ENCODE assay signal across 9 cellular contexts in genomic region chr10:12588091-12588850, GRCh38.
A peak's percentile ranks its signal among the peaks of the same experiment; 100 is the strongest.
DNase-seq lines count a peak whose midpoint lies in the region; ATAC-seq and TF ChIP-seq lines count a peak whose summit lies in the region.
"Had no signal": no experiment of that assay in that cellular context is flagged by ENCODE, and none has a peak within 500 bp of the region (broad histone marks: within the 10 kb centered on the region; RNA-seq: fewer than 3 reads in every experiment).

No MANE protein-coding gene starts in this region.

- no peaks in the 10 kb centered on the region for H3K27me3 Mint-ChIP-seq in GM23338 (ENCODE audit: insufficient read depth, low read depth, poor library complexity)
- no peaks in the 10 kb centered on the region for H3K27me3 Mint-ChIP-seq in activated T-helper 1 cell treated with anti-CD3 and anti-CD28 coated beads, Interleukin-12 subunit alpha, Interleukin-12 subunit beta, Interleukin-2, Interleukin-4 antibody, amounts not matched to agents 30 ng/mL and 10 ng/mL and 1 ng/mL, durations not matched to agents 14 hours and 24 hours and 36 hours (ENCODE audit: insufficient read depth)
- H3K27me3 Mint-ChIP-seq in nephron (ENCODE audit: low read depth), result no peaks in the 10 kb centered on the region
- no peaks in the 10 kb centered on the region for H3K27me3 Mint-ChIP-seq in endodermal cell (ENCODE audit: insufficient read depth)

- H3K27me3 ChIP-seq in GM23338 (ENCODE audit: insufficient read depth) (no peaks in the 10 kb centered on the region), Karpas-422 (ENCODE audit: low read length) (no peaks in the 10 kb centered on the region), endodermal cell (ENCODE audit: control insufficient read depth, insufficient read depth, low read length, poor library complexity, severe bottlenecking) (no peaks in the 10 kb centered on the region)

- H3K9me2 ChIP-seq in GM23338 (ENCODE audit: insufficient read depth), result no peaks in the 10 kb centered on the region
- no peaks in the 10 kb centered on the region for H3K9me2 ChIP-seq in Karpas-422 (replicated peaks; ENCODE audit: insufficient read depth, low read length)

- no peak overlapping the region for H3K4me2 ChIP-seq in GM23338
- H3K4me2 ChIP-seq in Karpas-422 (ENCODE audit: low read depth, low read length, poor library complexity, severe bottlenecking), result no peak overlapping the region

- no peaks in the 10 kb centered on the region for H3F3A ChIP-seq in GM23338 (replicated peaks; ENCODE audit: low read depth)

- peaks cover 11% of the 10 kb centered on the region for H3K4me1 Mint-ChIP-seq in GM23338
- H3K4me1 Mint-ChIP-seq in activated T-helper 1 cell treated with anti-CD3 and anti-CD28 coated beads, Interleukin-12 subunit alpha, Interleukin-12 subunit beta, Interleukin-2, Interleukin-4 antibody, amounts not matched to agents 30 ng/mL and 10 ng/mL and 1 ng/mL, durations not matched to agents 14 hours and 24 hours and 36 hours (ENCODE audit: low read depth), result peaks cover 76% of the 10 kb centered on the region
- peaks cover 40% of the 10 kb centered on the region for H3K4me1 Mint-ChIP-seq in nephron
- H3K4me1 Mint-ChIP-seq in endodermal cell, result peaks cover 13% of the 10 kb centered on the region

- DNase-seq in NCI-H510A treated with DMSO at 0.1 percent for 48 hours (lab: John Stamatoyannopoulos, UW), result peak; percentile 63
- no peak for DNase-seq in NCI-H510A (lab: John Stamatoyannopoulos, UW)
- DNase-seq in GM23338 (ENCODE audit: low spot score), result no peak
- peak; percentile 32 for DNase-seq in activated T-helper 1 cell treated with anti-CD3 and anti-CD28 coated beads, Interleukin-12 subunit alpha, Interleukin-12 subunit beta, Interleukin-2, Interleukin-4 antibody, amounts not matched to agents 30 ng/mL and 10 ng/mL and 1 ng/mL, durations not matched to agents 14 hours and 24 hours and 36 hours (ENCODE audit: low spot score)
- DNase-seq in Karpas-422, result no peak
- no peak for DNase-seq in endodermal cell
- DNase-seq: midbrain had no signal

- H3K27ac Mint-ChIP-seq in GM23338 (no peak overlapping the region), nephron (peak overlapping the region; percentile 18 to 78 (median 64)), endodermal cell (no peak overlapping the region)
- peak overlapping the region; percentile 90 for H3K27ac Mint-ChIP-seq in activated T-helper 1 cell treated with anti-CD3 and anti-CD28 coated beads, Interleukin-12 subunit alpha, Interleukin-12 subunit beta, Interleukin-2, Interleukin-4 antibody, amounts not matched to agents 30 ng/mL and 10 ng/mL and 1 ng/mL, durations not matched to agents 14 hours and 24 hours and 36 hours

- no peaks in the 10 kb centered on the region for H3K9me3 ChIP-seq in Karpas-422 (ENCODE audit: low read length)
- no peaks in the 10 kb centered on the region for H3K9me3 ChIP-seq in endodermal cell (ENCODE audit: control insufficient read depth, low read length)

- H4K20me1 ChIP-seq in GM23338 (replicated peaks; ENCODE audit: insufficient read depth), result no peaks in the 10 kb centered on the region
- H4K20me1 ChIP-seq in Karpas-422 (ENCODE audit: insufficient read depth, low read depth, low read length), result no peaks in the 10 kb centered on the region

- H3K9ac ChIP-seq in Karpas-422 (ENCODE audit: low read length) (no peak overlapping the region), endodermal cell (ENCODE audit: extremely low read depth, low read length, poor library complexity, severe bottlenecking) (no peak overlapping the region)

- H3K4me3 Mint-ChIP-seq in GM23338 (no peak overlapping the region), nephron (peak overlapping the region in 1 of 3 experiments; percentile 35), endodermal cell (no peak overlapping the region)
- peak overlapping the region; percentile 75 for H3K4me3 Mint-ChIP-seq in activated T-helper 1 cell treated with anti-CD3 and anti-CD28 coated beads, Interleukin-12 subunit alpha, Interleukin-12 subunit beta, Interleukin-2, Interleukin-4 antibody, amounts not matched to agents 30 ng/mL and 10 ng/mL and 1 ng/mL, durations not matched to agents 14 hours and 24 hours and 36 hours

- H3K79me2 ChIP-seq in GM23338 (replicated peaks; ENCODE audit: insufficient read depth), result no peaks in the 10 kb centered on the region
- H3K79me2 ChIP-seq in Karpas-422 (ENCODE audit: low read length), result no peaks in the 10 kb centered on the region

- WGBS in endodermal cell (ENCODE audit: insufficient coverage in 1 of 2, insufficient read length in 1 of 2), 2 experiments, result 88 to 90% methylated on average over 8 to 12 of the region's 12 CpGs

- H3K36me3 ChIP-seq in GM23338 (ENCODE audit: insufficient read depth), result no peaks in the 10 kb centered on the region
- H3K36me3 ChIP-seq in Karpas-422 (ENCODE audit: insufficient read depth, low read length), result no peaks in the 10 kb centered on the region
- no peaks in the 10 kb centered on the region for H3K36me3 ChIP-seq in endodermal cell (ENCODE audit: control insufficient read depth, insufficient read depth, low read length)

- no peak for TF ChIP-seq CTCF in GM23338 (conservative IDR thresholded peaks at IDR 0.05; ENCODE audit: low read depth in 2 of 2)
- TF ChIP-seq CTCF in nephron (IDR thresholded peaks at IDR 0.05; ENCODE audit: unreplicated experiment in 3 of 3), result no peak
- no peak for TF ChIP-seq CTCF in endodermal cell (conservative IDR thresholded peaks at IDR 0.05)

- no peak for ATAC-seq in GM23338
- ATAC-seq in HG02870 (IDR thresholded peaks at IDR 0.05; ENCODE audit: unreplicated experiment), result no peak

- intact Hi-C loops in activated T-helper 1 cell treated with anti-CD3 and anti-CD28 coated beads, Interleukin-12 subunit alpha, Interleukin-12 subunit beta, Interleukin-2, Interleukin-4 antibody, amounts not matched to agents 30 ng/mL and 10 ng/mL and 1 ng/mL, durations not matched to agents 14 hours and 24 hours and 36 hours (cut with micrococcal nuclease), result no loop called here

- H3K4me3 ChIP-seq in GM23338 (no peak overlapping the region), Karpas-422 (ENCODE audit: low read length) (no peak overlapping the region), endodermal cell (ENCODE audit: low read length) (no peak overlapping the region)

- H3K36me3 Mint-ChIP-seq in GM23338 (ENCODE audit: low read depth), result no peaks in the 10 kb centered on the region
- peaks cover 7% of the 10 kb centered on the region for H3K36me3 Mint-ChIP-seq in activated T-helper 1 cell treated with anti-CD3 and anti-CD28 coated beads, Interleukin-12 subunit alpha, Interleukin-12 subunit beta, Interleukin-2, Interleukin-4 antibody, amounts not matched to agents 30 ng/mL and 10 ng/mL and 1 ng/mL, durations not matched to agents 14 hours and 24 hours and 36 hours (ENCODE audit: low read depth)
- H3K36me3 Mint-ChIP-seq in nephron (ENCODE audit: low read depth), result no peaks in the 10 kb centered on the region
- no peaks in the 10 kb centered on the region for H3K36me3 Mint-ChIP-seq in endodermal cell (ENCODE audit: low read depth)

- H3K4me1 ChIP-seq in GM23338 (ENCODE audit: insufficient read depth), result peaks cover 3% of the 10 kb centered on the region; the same call in 1 of the 2 replicates
- H3K4me1 ChIP-seq in Karpas-422 (ENCODE audit: low read length), result peaks cover 6% of the 10 kb centered on the region
- peaks cover 3% of the 10 kb centered on the region for H3K4me1 ChIP-seq in endodermal cell (ENCODE audit: control insufficient read depth, insufficient read depth, low read length)

- H3K9me3 Mint-ChIP-seq in GM23338 (0 out of 3 replicates have a peak, but pooled peaks cover 3% of the 10 kb centered on the region), nephron (no peaks in the 10 kb centered on the region), endodermal cell (peaks cover 2% of the 10 kb centered on the region)
- peaks cover 7% of the 10 kb centered on the region for H3K9me3 Mint-ChIP-seq in activated T-helper 1 cell treated with anti-CD3 and anti-CD28 coated beads, Interleukin-12 subunit alpha, Interleukin-12 subunit beta, Interleukin-2, Interleukin-4 antibody, amounts not matched to agents 30 ng/mL and 10 ng/mL and 1 ng/mL, durations not matched to agents 14 hours and 24 hours and 36 hours

- H3K27ac ChIP-seq in GM23338 (ENCODE audit: low read depth) (peak overlapping the region; percentile 2; the same call in 1 of the 2 replicates), Karpas-422 (ENCODE audit: low read length) (no peak overlapping the region), endodermal cell (ENCODE audit: low read depth, low read length) (no peak overlapping the region)

- H2AFZ ChIP-seq in GM23338 (no peak overlapping the region), Karpas-422 (ENCODE audit: low read length) (no peak overlapping the region)

TF ChIP-seq in GM23338, 12 proteins besides CTCF, POLR2A, EP300 and RAD21 (continues in another document):
- no peak for TF ChIP-seq NANOG (IDR thresholded peaks at IDR 0.05; ENCODE audit: borderline replicate concordance)
- TF ChIP-seq EZH2phosphoT487 (IDR thresholded peaks at IDR 0.05; ENCODE audit: unreplicated experiment), result no peak
- TF ChIP-seq REST (IDR thresholded peaks at IDR 0.05; ENCODE audit: unreplicated experiment), result no peak
- TF ChIP-seq EZH2 (IDR thresholded peaks at IDR 0.05; ENCODE audit: low read depth, unreplicated experiment), result no peak
- TF ChIP-seq POLR2AphosphoS5 (IDR thresholded peaks at IDR 0.05; ENCODE audit: low read depth), result no peak
- TF ChIP-seq CREB1 (CRISPR knock-in tag; IDR thresholded peaks at IDR 0.05; ENCODE audit: low read depth), result no peak

Comparison
In these comparisons a context has a peak if more than half of its experiments do, and no peak if none do; other contexts are left out.
1. DNase-seq: peak in NCI-H510A treated with DMSO at 0.1 percent for 48 hours (single experiment) and activated T-helper 1 cell treated with anti-CD3 and anti-CD28 coated beads, Interleukin-12 subunit alpha, Interleukin-12 subunit beta, Interleukin-2, Interleukin-4 antibody, amounts not matched to agents 30 ng/mL and 10 ng/mL and 1 ng/mL, durations not matched to agents 14 hours and 24 hours and 36 hours (single experiment); none in NCI-H510A (single experiment), GM23338 (single experiment), Karpas-422 (single experiment) and endodermal cell (single experiment).
2. H3K27ac Mint-ChIP-seq: peak in activated T-helper 1 cell treated with anti-CD3 and anti-CD28 coated beads, Interleukin-12 subunit alpha, Interleukin-12 subunit beta, Interleukin-2, Interleukin-4 antibody, amounts not matched to agents 30 ng/mL and 10 ng/mL and 1 ng/mL, durations not matched to agents 14 hours and 24 hours and 36 hours (single experiment) and nephron (3 of 3); none in GM23338 (single experiment) and endodermal cell (single experiment).